In genomic region chr3:72375237-72376154, GRCh38 we compare ENCODE assay signal across 1 cellular context.
TF ChIP-seq lines count a peak whose summit lies in the region.

No MANE protein-coding gene starts in this region.

TF ChIP-seq in GM12878, 131 proteins besides CTCF, POLR2A, EP300 and RAD21 (continued from another document and continues in another):
- no peak for TF ChIP-seq ZNF592 (IDR thresholded peaks at IDR 0.05)
- TF ChIP-seq FOXM1 (IDR thresholded peaks at IDR 0.05; ENCODE audit: low read depth, low read length) = no peak
- TF ChIP-seq, protein P1, sequence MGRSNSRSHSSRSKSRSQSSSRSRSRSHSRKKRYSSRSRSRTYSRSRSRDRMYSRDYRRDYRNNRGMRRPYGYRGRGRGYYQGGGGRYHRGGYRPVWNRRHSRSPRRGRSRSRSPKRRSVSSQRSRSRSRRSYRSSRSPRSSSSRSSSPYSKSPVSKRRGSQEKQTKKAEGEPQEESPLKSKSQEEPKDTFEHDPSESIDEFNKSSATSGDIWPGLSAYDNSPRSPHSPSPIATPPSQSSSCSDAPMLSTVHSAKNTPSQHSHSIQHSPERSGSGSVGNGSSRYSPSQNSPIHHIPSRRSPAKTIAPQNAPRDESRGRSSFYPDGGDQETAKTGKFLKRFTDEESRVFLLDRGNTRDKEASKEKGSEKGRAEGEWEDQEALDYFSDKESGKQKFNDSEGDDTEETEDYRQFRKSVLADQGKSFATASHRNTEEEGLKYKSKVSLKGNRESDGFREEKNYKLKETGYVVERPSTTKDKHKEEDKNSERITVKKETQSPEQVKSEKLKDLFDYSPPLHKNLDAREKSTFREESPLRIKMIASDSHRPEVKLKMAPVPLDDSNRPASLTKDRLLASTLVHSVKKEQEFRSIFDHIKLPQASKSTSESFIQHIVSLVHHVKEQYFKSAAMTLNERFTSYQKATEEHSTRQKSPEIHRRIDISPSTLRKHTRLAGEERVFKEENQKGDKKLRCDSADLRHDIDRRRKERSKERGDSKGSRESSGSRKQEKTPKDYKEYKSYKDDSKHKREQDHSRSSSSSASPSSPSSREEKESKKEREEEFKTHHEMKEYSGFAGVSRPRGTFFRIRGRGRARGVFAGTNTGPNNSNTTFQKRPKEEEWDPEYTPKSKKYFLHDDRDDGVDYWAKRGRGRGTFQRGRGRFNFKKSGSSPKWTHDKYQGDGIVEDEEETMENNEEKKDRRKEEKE (IDR thresholded peaks at IDR 0.05) = no peak
- no peak for TF ChIP-seq ZNF384 (IDR thresholded peaks at IDR 0.05; ENCODE audit: borderline replicate concordance, low read depth, low read length)
- TF ChIP-seq, protein P2, sequence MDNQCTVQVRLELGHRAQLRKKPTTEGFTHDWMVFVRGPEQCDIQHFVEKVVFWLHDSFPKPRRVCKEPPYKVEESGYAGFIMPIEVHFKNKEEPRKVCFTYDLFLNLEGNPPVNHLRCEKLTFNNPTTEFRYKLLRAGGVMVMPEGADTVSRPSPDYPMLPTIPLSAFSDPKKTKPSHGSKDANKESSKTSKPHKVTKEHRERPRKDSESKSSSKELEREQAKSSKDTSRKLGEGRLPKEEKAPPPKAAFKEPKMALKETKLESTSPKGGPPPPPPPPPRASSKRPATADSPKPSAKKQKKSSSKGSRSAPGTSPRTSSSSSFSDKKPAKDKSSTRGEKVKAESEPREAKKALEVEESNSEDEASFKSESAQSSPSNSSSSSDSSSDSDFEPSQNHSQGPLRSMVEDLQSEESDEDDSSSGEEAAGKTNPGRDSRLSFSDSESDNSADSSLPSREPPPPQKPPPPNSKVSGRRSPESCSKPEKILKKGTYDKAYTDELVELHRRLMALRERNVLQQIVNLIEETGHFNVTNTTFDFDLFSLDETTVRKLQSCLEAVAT (IDR thresholded peaks at IDR 0.05) = peak; percentile 60; the same call in 1 of the 2 replicates
- no peak for TF ChIP-seq YY1 (IDR thresholded peaks at IDR 0.05; ENCODE audit: low read depth, low read length)
- TF ChIP-seq, protein P3, sequence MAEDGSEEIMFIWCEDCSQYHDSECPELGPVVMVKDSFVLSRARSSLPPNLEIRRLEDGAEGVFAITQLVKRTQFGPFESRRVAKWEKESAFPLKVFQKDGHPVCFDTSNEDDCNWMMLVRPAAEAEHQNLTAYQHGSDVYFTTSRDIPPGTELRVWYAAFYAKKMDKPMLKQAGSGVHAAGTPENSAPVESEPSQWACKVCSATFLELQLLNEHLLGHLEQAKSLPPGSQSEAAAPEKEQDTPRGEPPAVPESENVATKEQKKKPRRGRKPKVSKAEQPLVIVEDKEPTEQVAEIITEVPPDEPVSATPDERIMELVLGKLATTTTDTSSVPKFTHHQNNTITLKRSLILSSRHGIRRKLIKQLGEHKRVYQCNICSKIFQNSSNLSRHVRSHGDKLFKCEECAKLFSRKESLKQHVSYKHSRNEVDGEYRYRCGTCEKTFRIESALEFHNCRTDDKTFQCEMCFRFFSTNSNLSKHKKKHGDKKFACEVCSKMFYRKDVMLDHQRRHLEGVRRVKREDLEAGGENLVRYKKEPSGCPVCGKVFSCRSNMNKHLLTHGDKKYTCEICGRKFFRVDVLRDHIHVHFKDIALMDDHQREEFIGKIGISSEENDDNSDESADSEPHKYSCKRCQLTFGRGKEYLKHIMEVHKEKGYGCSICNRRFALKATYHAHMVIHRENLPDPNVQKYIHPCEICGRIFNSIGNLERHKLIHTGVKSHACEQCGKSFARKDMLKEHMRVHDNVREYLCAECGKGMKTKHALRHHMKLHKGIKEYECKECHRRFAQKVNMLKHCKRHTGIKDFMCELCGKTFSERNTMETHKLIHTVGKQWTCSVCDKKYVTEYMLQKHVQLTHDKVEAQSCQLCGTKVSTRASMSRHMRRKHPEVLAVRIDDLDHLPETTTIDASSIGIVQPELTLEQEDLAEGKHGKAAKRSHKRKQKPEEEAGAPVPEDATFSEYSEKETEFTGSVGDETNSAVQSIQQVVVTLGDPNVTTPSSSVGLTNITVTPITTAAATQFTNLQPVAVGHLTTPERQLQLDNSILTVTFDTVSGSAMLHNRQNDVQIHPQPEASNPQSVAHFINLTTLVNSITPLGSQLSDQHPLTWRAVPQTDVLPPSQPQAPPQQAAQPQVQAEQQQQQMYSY (CRISPR knock-in tag; IDR thresholded peaks at IDR 0.05) = no peak
- TF ChIP-seq NR2C1 (IDR thresholded peaks at IDR 0.05) = no peak
- TF ChIP-seq CREM (IDR thresholded peaks at IDR 0.05; ENCODE audit: low read depth) = 0 out of 2 replicates have a peak, but pooled peaks have one; percentile 19
- no peak for TF ChIP-seq SIN3A (IDR thresholded peaks at IDR 0.05; ENCODE audit: low read depth, low read length)
- no peak for TF ChIP-seq NR2C2 (IDR thresholded peaks at IDR 0.05; ENCODE audit: borderline replicate concordance, control insufficient read depth, insufficient read length, low read depth)
- TF ChIP-seq SRF (IDR thresholded peaks at IDR 0.05; ENCODE audit: low read depth in 2 of 2, low read length in 2 of 2) = no peak
- TF ChIP-seq CREB1 (IDR thresholded peaks at IDR 0.05; ENCODE audit: low read depth) = peak; percentile 62
- no peak for TF ChIP-seq WRNIP1 (IDR thresholded peaks at IDR 0.05; ENCODE audit: borderline replicate concordance, low read depth, low read length)
- TF ChIP-seq, protein P4, sequence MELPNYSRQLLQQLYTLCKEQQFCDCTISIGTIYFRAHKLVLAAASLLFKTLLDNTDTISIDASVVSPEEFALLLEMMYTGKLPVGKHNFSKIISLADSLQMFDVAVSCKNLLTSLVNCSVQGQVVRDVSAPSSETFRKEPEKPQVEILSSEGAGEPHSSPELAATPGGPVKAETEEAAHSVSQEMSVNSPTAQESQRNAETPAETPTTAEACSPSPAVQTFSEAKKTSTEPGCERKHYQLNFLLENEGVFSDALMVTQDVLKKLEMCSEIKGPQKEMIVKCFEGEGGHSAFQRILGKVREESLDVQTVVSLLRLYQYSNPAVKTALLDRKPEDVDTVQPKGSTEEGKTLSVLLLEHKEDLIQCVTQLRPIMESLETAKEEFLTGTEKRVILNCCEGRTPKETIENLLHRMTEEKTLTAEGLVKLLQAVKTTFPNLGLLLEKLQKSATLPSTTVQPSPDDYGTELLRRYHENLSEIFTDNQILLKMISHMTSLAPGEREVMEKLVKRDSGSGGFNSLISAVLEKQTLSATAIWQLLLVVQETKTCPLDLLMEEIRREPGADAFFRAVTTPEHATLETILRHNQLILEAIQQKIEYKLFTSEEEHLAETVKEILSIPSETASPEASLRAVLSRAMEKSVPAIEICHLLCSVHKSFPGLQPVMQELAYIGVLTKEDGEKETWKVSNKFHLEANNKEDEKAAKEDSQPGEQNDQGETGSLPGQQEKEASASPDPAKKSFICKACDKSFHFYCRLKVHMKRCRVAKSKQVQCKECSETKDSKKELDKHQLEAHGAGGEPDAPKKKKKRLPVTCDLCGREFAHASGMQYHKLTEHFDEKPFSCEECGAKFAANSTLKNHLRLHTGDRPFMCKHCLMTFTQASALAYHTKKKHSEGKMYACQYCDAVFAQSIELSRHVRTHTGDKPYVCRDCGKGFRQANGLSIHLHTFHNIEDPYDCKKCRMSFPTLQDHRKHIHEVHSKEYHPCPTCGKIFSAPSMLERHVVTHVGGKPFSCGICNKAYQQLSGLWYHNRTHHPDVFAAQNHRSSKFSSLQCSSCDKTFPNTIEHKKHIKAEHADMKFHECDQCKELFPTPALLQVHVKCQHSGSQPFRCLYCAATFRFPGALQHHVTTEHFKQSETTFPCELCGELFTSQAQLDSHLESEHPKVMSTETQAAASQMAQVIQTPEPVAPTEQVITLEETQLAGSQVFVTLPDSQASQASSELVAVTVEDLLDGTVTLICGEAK (IDR thresholded peaks at IDR 0.05; ENCODE audit: borderline replicate concordance) = no peak
- TF ChIP-seq ZNF24 (IDR thresholded peaks at IDR 0.05) = no peak
- TF ChIP-seq SP1 (IDR thresholded peaks at IDR 0.05; ENCODE audit: low read depth, low read length) = no peak
- TF ChIP-seq NBN (IDR thresholded peaks at IDR 0.05) = no peak
- TF ChIP-seq CHD2 (IDR thresholded peaks at IDR 0.05; ENCODE audit: borderline replicate concordance, low read depth, low read length) = no peak
- no peak for TF ChIP-seq CBX5 (IDR thresholded peaks at IDR 0.05; ENCODE audit: low read depth)
- TF ChIP-seq BHLHE40 (IDR thresholded peaks at IDR 0.05; ENCODE audit: borderline replicate concordance in 1 of 2, low read depth in 2 of 2, low read length in 1 of 2) = no peak
- TF ChIP-seq JUNB (IDR thresholded peaks at IDR 0.05) = peak; percentile 32; the same call in 1 of the 2 replicates
- no peak for TF ChIP-seq BACH1 (IDR thresholded peaks at IDR 0.05; ENCODE audit: borderline replicate concordance)
- no peak for TF ChIP-seq JUND (IDR thresholded peaks at IDR 0.05; ENCODE audit: low read depth, low read length)
- TF ChIP-seq, protein P5, sequence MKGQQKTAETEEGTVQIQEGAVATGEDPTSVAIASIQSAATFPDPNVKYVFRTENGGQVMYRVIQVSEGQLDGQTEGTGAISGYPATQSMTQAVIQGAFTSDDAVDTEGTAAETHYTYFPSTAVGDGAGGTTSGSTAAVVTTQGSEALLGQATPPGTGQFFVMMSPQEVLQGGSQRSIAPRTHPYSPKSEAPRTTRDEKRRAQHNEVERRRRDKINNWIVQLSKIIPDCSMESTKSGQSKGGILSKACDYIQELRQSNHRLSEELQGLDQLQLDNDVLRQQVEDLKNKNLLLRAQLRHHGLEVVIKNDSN (IDR thresholded peaks at IDR 0.05; ENCODE audit: borderline replicate concordance, extremely low read length, insufficient read depth, low read depth, low read length) = no peak
- TF ChIP-seq, protein P6, sequence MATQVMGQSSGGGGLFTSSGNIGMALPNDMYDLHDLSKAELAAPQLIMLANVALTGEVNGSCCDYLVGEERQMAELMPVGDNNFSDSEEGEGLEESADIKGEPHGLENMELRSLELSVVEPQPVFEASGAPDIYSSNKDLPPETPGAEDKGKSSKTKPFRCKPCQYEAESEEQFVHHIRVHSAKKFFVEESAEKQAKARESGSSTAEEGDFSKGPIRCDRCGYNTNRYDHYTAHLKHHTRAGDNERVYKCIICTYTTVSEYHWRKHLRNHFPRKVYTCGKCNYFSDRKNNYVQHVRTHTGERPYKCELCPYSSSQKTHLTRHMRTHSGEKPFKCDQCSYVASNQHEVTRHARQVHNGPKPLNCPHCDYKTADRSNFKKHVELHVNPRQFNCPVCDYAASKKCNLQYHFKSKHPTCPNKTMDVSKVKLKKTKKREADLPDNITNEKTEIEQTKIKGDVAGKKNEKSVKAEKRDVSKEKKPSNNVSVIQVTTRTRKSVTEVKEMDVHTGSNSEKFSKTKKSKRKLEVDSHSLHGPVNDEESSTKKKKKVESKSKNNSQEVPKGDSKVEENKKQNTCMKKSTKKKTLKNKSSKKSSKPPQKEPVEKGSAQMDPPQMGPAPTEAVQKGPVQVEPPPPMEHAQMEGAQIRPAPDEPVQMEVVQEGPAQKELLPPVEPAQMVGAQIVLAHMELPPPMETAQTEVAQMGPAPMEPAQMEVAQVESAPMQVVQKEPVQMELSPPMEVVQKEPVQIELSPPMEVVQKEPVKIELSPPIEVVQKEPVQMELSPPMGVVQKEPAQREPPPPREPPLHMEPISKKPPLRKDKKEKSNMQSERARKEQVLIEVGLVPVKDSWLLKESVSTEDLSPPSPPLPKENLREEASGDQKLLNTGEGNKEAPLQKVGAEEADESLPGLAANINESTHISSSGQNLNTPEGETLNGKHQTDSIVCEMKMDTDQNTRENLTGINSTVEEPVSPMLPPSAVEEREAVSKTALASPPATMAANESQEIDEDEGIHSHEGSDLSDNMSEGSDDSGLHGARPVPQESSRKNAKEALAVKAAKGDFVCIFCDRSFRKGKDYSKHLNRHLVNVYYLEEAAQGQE (IDR thresholded peaks at IDR 0.05; ENCODE audit: low read depth, low read length) = no peak
- TF ChIP-seq EED (IDR thresholded peaks at IDR 0.05; ENCODE audit: low read depth) = no peak
- TF ChIP-seq NFYA (IDR thresholded peaks at IDR 0.05; ENCODE audit: borderline replicate concordance, low read depth, low read length) = no peak
- TF ChIP-seq POLR2AphosphoS5 (IDR thresholded peaks at IDR 0.05; ENCODE audit: low read length) = no peak
- no peak for TF ChIP-seq RAD51 (IDR thresholded peaks at IDR 0.05)
- no peak for TF ChIP-seq TCF7 (IDR thresholded peaks at IDR 0.05; ENCODE audit: borderline replicate concordance)
- no peak for TF ChIP-seq STAT3 (IDR thresholded peaks at IDR 0.05; ENCODE audit: low read depth, low read length)
- no peak for TF ChIP-seq MEF2A (IDR thresholded peaks at IDR 0.05; ENCODE audit: insufficient read depth, low read depth, low read length)
- no peak for TF ChIP-seq SREBF2 (IDR thresholded peaks at IDR 0.05; ENCODE audit: low read length)
- TF ChIP-seq ZZZ3 (IDR thresholded peaks at IDR 0.05; ENCODE audit: control insufficient read depth, insufficient read length, low read depth) = no peak
- no peak for TF ChIP-seq GABPA (IDR thresholded peaks at IDR 0.05; ENCODE audit: low read depth)
- TF ChIP-seq MYB (IDR thresholded peaks at IDR 0.05; ENCODE audit: borderline replicate concordance, low read depth, low read length) = no peak
- no peak for TF ChIP-seq HDAC6 (IDR thresholded peaks at IDR 0.05; ENCODE audit: unreplicated experiment)
